ENCODE assay signal across 24 cellular contexts in genomic region chr2:57076856-57077255, GRCh38.
"Had no signal": no experiment of that assay in that cellular context is flagged by ENCODE, and none has a peak within 500 bp of the region (broad histone marks: within the 10 kb centered on the region; RNA-seq: fewer than 3 reads in every experiment).

No MANE protein-coding gene starts in this region.

- H3K4me3 Mint-ChIP-seq: activated naive CD8-positive, alpha-beta T cell; activated T-cell treated with anti-CD3 and anti-CD28 coated beads, Interleukin-2, amount 50 U/mL, for 72 hours; endodermal cell; WTC11 had no signal

- H3K27me3 Mint-ChIP-seq: activated naive CD8-positive, alpha-beta T cell; progenitor cell of endocrine pancreas had no signal

- H3K4me1 ChIP-seq: lower lobe of right lung, right atrium auricular region, transverse colon, vagina had no signal

- H3K27ac Mint-ChIP-seq: activated naive CD8-positive, alpha-beta T cell; activated T-cell treated with anti-CD3 and anti-CD28 coated beads, Interleukin-2, amount 50 U/mL, for 72 hours; endodermal cell; progenitor cell of endocrine pancreas; WTC11 had no signal

- ATAC-seq: activated T-cell treated with anti-CD3 and anti-CD28 coated beads, Interleukin-2, amount 50 U/mL, for 72 hours; lower lobe of right lung; WTC11 had no signal

- FAIRE-seq: small intestine, TTC549 had no signal

- H3K36me3 Mint-ChIP-seq: activated naive CD8-positive, alpha-beta T cell; WTC11 had no signal

- H3K9me3 ChIP-seq: lower lobe of right lung, right atrium auricular region, transverse colon, vagina had no signal

- H3K4me1 Mint-ChIP-seq: endodermal cell, WTC11 had no signal

- H3K9me3 Mint-ChIP-seq: endodermal cell, WTC11 had no signal

- H3K27me3 ChIP-seq: dorsolateral prefrontal cortex, right atrium auricular region, transverse colon, vagina had no signal

- H3K36me3 ChIP-seq: lower lobe of right lung, right atrium auricular region, transverse colon, vagina had no signal

- H3K27ac ChIP-seq: dorsolateral prefrontal cortex, lower lobe of right lung, right atrium auricular region, transverse colon, vagina had no signal

- H3K4me3 ChIP-seq: dorsolateral prefrontal cortex, lower lobe of right lung, right atrium auricular region, transverse colon, vagina had no signal

- DNase-seq: activated CD4-positive, alpha-beta T cell treated with anti-CD3 and anti-CD28 coated beads for 48 hours; activated CD8-positive, alpha-beta memory T cell treated with anti-CD3 and anti-CD28 coated beads, Interleukin-2, amount 50 U/mL, for 48 hours; activated gamma-delta T cell treated with Interleukin-2 at 50 U/mL for 16 hours; activated T-cell treated with anti-CD3 and anti-CD28 coated beads, Interleukin-2, amount 50 U/mL, for 72 hours; anterior cingulate cortex; dorsolateral prefrontal cortex; endodermal cell; erythroblast; foreskin fibroblast; hypothalamus; lower lobe of right lung; small intestine; stimulated activated CD4-positive, alpha-beta T cell treated with anti-CD3 and anti-CD28 coated beads, Interleukin-4, amount 100 ng/mL, for 4 hours; stimulated activated CD8-positive, alpha-beta memory T cell treated with anti-CD3 and anti-CD28 coated beads, Interleukin-4, amount 100 ng/mL, for 48 hours; stimulated activated naive CD4-positive, alpha-beta T cell treated with Interleukin-2 at 50 U/mL for 16 hours; substantia nigra; T-helper 2 cell; transverse colon had no signal
